ENCODE assay signal across 1 cellular context in genomic region chr19:11505504-11506100, GRCh38.
TF ChIP-seq lines count a peak whose summit lies in the region.

A gene with protein sequence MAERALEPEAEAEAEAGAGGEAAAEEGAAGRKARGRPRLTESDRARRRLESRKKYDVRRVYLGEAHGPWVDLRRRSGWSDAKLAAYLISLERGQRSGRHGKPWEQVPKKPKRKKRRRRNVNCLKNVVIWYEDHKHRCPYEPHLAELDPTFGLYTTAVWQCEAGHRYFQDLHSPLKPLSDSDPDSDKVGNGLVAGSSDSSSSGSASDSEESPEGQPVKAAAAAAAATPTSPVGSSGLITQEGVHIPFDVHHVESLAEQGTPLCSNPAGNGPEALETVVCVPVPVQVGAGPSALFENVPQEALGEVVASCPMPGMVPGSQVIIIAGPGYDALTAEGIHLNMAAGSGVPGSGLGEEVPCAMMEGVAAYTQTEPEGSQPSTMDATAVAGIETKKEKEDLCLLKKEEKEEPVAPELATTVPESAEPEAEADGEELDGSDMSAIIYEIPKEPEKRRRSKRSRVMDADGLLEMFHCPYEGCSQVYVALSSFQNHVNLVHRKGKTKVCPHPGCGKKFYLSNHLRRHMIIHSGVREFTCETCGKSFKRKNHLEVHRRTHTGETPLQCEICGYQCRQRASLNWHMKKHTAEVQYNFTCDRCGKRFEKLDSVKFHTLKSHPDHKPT (minus strand): TSS chr19:11505839. CDS start chr19:11505786, 53 bp downstream.

TF ChIP-seq in HEK293, 187 proteins besides CTCF, POLR2A, EP300 and RAD21 (continued from another document):
- TF ChIP-seq, protein P1, sequence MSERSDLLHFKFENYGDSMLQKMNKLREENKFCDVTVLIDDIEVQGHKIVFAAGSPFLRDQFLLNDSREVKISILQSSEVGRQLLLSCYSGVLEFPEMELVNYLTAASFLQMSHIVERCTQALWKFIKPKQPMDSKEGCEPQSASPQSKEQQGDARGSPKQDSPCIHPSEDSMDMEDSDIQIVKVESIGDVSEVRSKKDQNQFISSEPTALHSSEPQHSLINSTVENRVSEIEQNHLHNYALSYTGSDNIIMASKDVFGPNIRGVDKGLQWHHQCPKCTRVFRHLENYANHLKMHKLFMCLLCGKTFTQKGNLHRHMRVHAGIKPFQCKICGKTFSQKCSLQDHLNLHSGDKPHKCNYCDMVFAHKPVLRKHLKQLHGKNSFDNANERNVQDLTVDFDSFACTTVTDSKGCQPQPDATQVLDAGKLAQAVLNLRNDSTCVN (tag by site-specific recombination; optimal IDR thresholded peaks at IDR 0.05): peak; percentile 69
- TF ChIP-seq GLI4 (tag by site-specific recombination; IDR thresholded peaks at IDR 0.05) (no peak), ZNF76 (tag by site-specific recombination; IDR thresholded peaks at IDR 0.05; ENCODE audit: borderline replicate concordance, low read depth) (0 out of 2 replicates have a peak, but pooled peaks have one; percentile 19), ZNF514 (tag by site-specific recombination; IDR thresholded peaks at IDR 0.05) (no peak), ZNF302 (tag by site-specific recombination; IDR thresholded peaks at IDR 0.05; ENCODE audit: low read depth) (no peak), INSM2 (tag by site-specific recombination; IDR thresholded peaks at IDR 0.05) (0 out of 2 replicates have a peak, but pooled peaks have one; percentile 17), ZNF184 (tag by site-specific recombination; IDR thresholded peaks at IDR 0.05) (0 out of 2 replicates have a peak, but pooled peaks have one; percentile 63), ZNF561 (tag by site-specific recombination; IDR thresholded peaks at IDR 0.05; ENCODE audit: borderline replicate concordance) (peak; percentile 75), ZBTB48 (tag by site-specific recombination; IDR thresholded peaks at IDR 0.05) (no peak), ZNF394 (tag by site-specific recombination; IDR thresholded peaks at IDR 0.05; ENCODE audit: borderline replicate concordance) (0 out of 2 replicates have a peak, but pooled peaks have one; percentile 12)
- TF ChIP-seq, protein P2, sequence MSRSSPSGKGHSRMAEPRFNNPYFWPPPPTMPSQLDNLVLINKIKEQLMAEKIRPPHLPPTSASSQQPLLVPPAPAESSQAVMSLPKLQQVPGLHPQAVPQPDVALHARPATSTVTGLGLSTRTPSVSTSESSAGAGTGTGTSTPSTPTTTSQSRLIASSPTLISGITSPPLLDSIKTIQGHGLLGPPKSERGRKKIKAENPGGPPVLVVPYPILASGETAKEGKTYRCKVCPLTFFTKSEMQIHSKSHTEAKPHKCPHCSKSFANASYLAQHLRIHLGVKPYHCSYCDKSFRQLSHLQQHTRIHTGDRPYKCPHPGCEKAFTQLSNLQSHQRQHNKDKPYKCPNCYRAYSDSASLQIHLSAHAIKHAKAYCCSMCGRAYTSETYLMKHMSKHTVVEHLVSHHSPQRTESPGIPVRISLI (tag by site-specific recombination; IDR thresholded peaks at IDR 0.05): no peak
- TF ChIP-seq, protein P3, sequence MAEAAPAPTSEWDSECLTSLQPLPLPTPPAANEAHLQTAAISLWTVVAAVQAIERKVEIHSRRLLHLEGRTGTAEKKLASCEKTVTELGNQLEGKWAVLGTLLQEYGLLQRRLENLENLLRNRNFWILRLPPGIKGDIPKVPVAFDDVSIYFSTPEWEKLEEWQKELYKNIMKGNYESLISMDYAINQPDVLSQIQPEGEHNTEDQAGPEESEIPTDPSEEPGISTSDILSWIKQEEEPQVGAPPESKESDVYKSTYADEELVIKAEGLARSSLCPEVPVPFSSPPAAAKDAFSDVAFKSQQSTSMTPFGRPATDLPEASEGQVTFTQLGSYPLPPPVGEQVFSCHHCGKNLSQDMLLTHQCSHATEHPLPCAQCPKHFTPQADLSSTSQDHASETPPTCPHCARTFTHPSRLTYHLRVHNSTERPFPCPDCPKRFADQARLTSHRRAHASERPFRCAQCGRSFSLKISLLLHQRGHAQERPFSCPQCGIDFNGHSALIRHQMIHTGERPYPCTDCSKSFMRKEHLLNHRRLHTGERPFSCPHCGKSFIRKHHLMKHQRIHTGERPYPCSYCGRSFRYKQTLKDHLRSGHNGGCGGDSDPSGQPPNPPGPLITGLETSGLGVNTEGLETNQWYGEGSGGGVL (tag by site-specific recombination; IDR thresholded peaks at IDR 0.05): peak; percentile 78
- TF ChIP-seq, protein P4, sequence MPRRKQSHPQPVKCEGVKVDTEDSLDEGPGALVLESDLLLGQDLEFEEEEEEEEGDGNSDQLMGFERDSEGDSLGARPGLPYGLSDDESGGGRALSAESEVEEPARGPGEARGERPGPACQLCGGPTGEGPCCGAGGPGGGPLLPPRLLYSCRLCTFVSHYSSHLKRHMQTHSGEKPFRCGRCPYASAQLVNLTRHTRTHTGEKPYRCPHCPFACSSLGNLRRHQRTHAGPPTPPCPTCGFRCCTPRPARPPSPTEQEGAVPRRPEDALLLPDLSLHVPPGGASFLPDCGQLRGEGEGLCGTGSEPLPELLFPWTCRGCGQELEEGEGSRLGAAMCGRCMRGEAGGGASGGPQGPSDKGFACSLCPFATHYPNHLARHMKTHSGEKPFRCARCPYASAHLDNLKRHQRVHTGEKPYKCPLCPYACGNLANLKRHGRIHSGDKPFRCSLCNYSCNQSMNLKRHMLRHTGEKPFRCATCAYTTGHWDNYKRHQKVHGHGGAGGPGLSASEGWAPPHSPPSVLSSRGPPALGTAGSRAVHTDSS (tag by site-specific recombination; IDR thresholded peaks at IDR 0.05): no peak
- TF ChIP-seq, protein P5, sequence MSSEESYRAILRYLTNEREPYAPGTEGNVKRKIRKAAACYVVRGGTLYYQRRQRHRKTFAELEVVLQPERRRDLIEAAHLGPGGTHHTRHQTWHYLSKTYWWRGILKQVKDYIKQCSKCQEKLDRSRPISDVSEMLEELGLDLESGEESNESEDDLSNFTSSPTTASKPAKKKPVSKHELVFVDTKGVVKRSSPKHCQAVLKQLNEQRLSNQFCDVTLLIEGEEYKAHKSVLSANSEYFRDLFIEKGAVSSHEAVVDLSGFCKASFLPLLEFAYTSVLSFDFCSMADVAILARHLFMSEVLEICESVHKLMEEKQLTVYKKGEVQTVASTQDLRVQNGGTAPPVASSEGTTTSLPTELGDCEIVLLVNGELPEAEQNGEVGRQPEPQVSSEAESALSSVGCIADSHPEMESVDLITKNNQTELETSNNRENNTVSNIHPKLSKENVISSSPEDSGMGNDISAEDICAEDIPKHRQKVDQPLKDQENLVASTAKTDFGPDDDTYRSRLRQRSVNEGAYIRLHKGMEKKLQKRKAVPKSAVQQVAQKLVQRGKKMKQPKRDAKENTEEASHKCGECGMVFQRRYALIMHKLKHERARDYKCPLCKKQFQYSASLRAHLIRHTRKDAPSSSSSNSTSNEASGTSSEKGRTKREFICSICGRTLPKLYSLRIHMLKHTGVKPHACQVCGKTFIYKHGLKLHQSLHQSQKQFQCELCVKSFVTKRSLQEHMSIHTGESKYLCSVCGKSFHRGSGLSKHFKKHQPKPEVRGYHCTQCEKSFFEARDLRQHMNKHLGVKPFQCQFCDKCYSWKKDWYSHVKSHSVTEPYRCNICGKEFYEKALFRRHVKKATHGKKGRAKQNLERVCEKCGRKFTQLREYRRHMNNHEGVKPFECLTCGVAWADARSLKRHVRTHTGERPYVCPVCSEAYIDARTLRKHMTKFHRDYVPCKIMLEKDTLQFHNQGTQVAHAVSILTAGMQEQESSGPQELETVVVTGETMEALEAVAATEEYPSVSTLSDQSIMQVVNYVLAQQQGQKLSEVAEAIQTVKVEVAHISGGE (tag by site-specific recombination; conservative IDR thresholded peaks at IDR 0.05; ENCODE audit: low read depth): peak; percentile 65
